ENCODE assay signal across 18 cellular contexts in the genomic region with DNA sequence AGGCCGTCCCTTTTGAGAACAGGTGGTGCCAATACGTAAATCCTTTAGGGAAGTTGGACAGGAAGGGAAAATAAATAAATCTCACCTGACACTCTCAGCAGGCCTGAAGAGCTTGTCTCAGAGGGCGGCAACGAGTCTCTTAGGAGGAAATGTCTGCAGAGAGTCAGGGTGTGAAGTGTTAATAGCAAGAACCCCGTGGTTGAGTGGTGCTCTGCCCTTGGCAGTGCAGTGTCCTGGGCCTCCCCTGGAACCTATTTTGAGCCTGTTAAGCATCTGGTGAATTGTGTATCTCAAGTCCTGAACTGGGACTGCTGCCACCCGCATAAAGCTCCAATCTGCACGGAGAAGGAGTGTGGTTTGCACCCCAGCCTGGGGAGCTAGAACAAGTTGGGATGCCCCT.
A peak's percentile ranks its signal among the peaks of the same experiment; 100 is the strongest.
DNase-seq lines count a peak whose midpoint lies in the region; ATAC-seq and TF ChIP-seq lines count a peak whose summit lies in the region.
"Had no signal": no experiment of that assay in that cellular context is flagged by ENCODE, and none has a peak within 500 bp of the region (broad histone marks: within the 10 kb centered on the region; RNA-seq: fewer than 3 reads in every experiment).

No MANE protein-coding gene starts in this region.

- peaks cover 21 to 26% of the 10 kb centered on the region in 2 experiments for H3K4me1 ChIP-seq in HCT116 (ENCODE audit: control insufficient read depth in 1 of 2, insufficient read depth in 2 of 2, low read length in 2 of 2)

- H3K36me3 ChIP-seq in HCT116 (ENCODE audit: control insufficient read depth in 1 of 2, insufficient read depth in 2 of 2, low read length in 2 of 2) = no peaks in the 10 kb centered on the region
- H3K36me3 ChIP-seq: neutrophil had no signal

- peak overlapping the region; percentile 87 for H3K27ac Mint-ChIP-seq in chondrocyte (ENCODE audit: unreplicated experiment)
- H3K27ac Mint-ChIP-seq in CD4-positive, alpha-beta T cell = no peak overlapping the region
- H3K27ac Mint-ChIP-seq: activated naive CD4-positive, alpha-beta T cell treated with anti-CD3 and anti-CD28 coated beads, Interleukin-2, amount 10 ng/mL, durations not matched to agents 7 days and 5 days; IgD-negative memory B cell had no signal

- H3K9ac ChIP-seq in HCT116 (ENCODE audit: low read length) = no peak overlapping the region
- H3K9ac ChIP-seq: GM23248 had no signal

- H3K9me2 ChIP-seq in HCT116 (ENCODE audit: insufficient read depth) = no peaks in the 10 kb centered on the region

- no peak overlapping the region for H2AFZ ChIP-seq in HCT116 (ENCODE audit: low read depth, low read length, poor library complexity, severe bottlenecking)
- H2AFZ ChIP-seq: GM23248 had no signal

- no peak overlapping the region for H3K4me3 ChIP-seq in HCT116 (replicated peaks in 1 of 2; ENCODE audit: low read depth in 1 of 2, low read length in 2 of 2)
- H3K4me3 ChIP-seq: GM23248 had no signal

- no peaks in the 10 kb centered on the region for H4K20me1 ChIP-seq in HCT116 (ENCODE audit: insufficient read depth)

- RAD21 ChIA-PET in HCT116 (lab: Charles Lee; ENCODE audit: low non-redundant PET in 1 of 2, low total read pairs in 2 of 2, uncharacterized antibody in 2 of 2, unreplicated experiment in 2 of 2) = no interaction called here

- DNase-seq in HCT116 (ENCODE audit: low read depth, low spot score) = no peak
- DNase-seq in chondrocyte (ENCODE audit: low spot score) = no peak
- DNase-seq in iPS-NIHi7 (ENCODE audit: extremely low spot score) = peak; percentile 31
- no peak for DNase-seq in sciatic nerve (ENCODE audit: low spot score)
- no peak for DNase-seq in CD4-positive, alpha-beta T cell
- no peak for DNase-seq in foreskin melanocyte
- DNase-seq in GOT3 (lab: John Stamatoyannopoulos, UW) = no peak
- DNase-seq: activated naive CD4-positive, alpha-beta T cell treated with anti-CD3 and anti-CD28 coated beads, Interleukin-2, amount 10 ng/mL, durations not matched to agents 7 days and 5 days; AML-193; head of caudate nucleus; NCI-H1105; T-helper 1 cell had no signal

- CTCF ChIA-PET in HCT116 (lab: Charles Lee) = no interaction called here
- CTCF ChIA-PET in CD4-positive, alpha-beta T cell (lab: Charles Lee) = no interaction called here

- ATAC-seq in HCT116 (no peak; the same call in 1 of the 2 replicates), sciatic nerve (peak; percentile 38), GM19328 (IDR thresholded peaks at IDR 0.05; ENCODE audit: unreplicated experiment) (no peak)
- no peak for ATAC-seq in CD4-positive, alpha-beta T cell (ENCODE audit: poor library complexity)
- ATAC-seq: activated CD4-positive, CD25-positive, alpha-beta regulatory T cell treated with anti-CD3 and anti-CD28 coated beads, Interleukin-2, amount 50 U/mL, for 24 hours; left lobe of liver had no signal

- H3K4me1 Mint-ChIP-seq in chondrocyte (ENCODE audit: low read depth) = peaks cover 33% of the 10 kb centered on the region
- no peaks in the 10 kb centered on the region for H3K4me1 Mint-ChIP-seq in CD4-positive, alpha-beta T cell (ENCODE audit: low read depth)
- H3K4me1 Mint-ChIP-seq: activated naive CD4-positive, alpha-beta T cell treated with anti-CD3 and anti-CD28 coated beads, Interleukin-2, amount 10 ng/mL, durations not matched to agents 7 days and 5 days had no signal

- BruUV-seq in HCT116 (replicated peaks; lab: Mats Ljungman, UMichigan) = no TSS peak

- no peaks in the 10 kb centered on the region for H3K9me3 Mint-ChIP-seq in chondrocyte (ENCODE audit: low read depth)
- no peaks in the 10 kb centered on the region for H3K9me3 Mint-ChIP-seq in CD4-positive, alpha-beta T cell
- H3K9me3 Mint-ChIP-seq: activated naive CD4-positive, alpha-beta T cell treated with anti-CD3 and anti-CD28 coated beads, Interleukin-2, amount 10 ng/mL, durations not matched to agents 7 days and 5 days had no signal

- TF ChIP-seq CTCF in HCT116 (IDR thresholded peaks at IDR 0.05 in 2 of 3, conservative IDR thresholded peaks at IDR 0.05 in 1 of 3; ENCODE audit: borderline replicate concordance in 1 of 3, insufficient read depth in 1 of 3, low read depth in 2 of 3, low read length in 2 of 3) = no peak
- TF ChIP-seq CTCF in chondrocyte (IDR thresholded peaks at IDR 0.05) = no peak
- TF ChIP-seq CTCF in CD4-positive, alpha-beta T cell (IDR thresholded peaks at IDR 0.05) = no peak

- H3K27me3 Mint-ChIP-seq in chondrocyte (ENCODE audit: low read depth) = no peaks in the 10 kb centered on the region
- H3K27me3 Mint-ChIP-seq in CD4-positive, alpha-beta T cell = peaks cover 7% of the 10 kb centered on the region

- H3K4me3 Mint-ChIP-seq in chondrocyte (ENCODE audit: unreplicated experiment) = no peak overlapping the region
- H3K4me3 Mint-ChIP-seq in CD4-positive, alpha-beta T cell = no peak overlapping the region
- H3K4me3 Mint-ChIP-seq: activated naive CD4-positive, alpha-beta T cell treated with anti-CD3 and anti-CD28 coated beads, Interleukin-2, amount 10 ng/mL, durations not matched to agents 7 days and 5 days; IgD-negative memory B cell had no signal

- no peaks in the 10 kb centered on the region for H3K27me3 ChIP-seq in HCT116 (ENCODE audit: insufficient read depth, low read length)
- no peaks in the 10 kb centered on the region for H3K27me3 ChIP-seq in CD4-positive, alpha-beta T cell (ENCODE audit: control insufficient read depth, insufficient read depth, low read length)
- H3K27me3 ChIP-seq: neutrophil had no signal

- H3K4me2 ChIP-seq in HCT116 (ENCODE audit: low read length) = peak overlapping the region; percentile 43

- no peaks in the 10 kb centered on the region for H3K9me3 ChIP-seq in HCT116 (ENCODE audit: control insufficient read depth in 1 of 2, insufficient read depth in 1 of 2, low read depth in 1 of 2, low read length in 2 of 2)
- no peaks in the 10 kb centered on the region for H3K9me3 ChIP-seq in CD4-positive, alpha-beta T cell (ENCODE audit: control insufficient read depth, low read length)
- H3K9me3 ChIP-seq: neutrophil had no signal

- peaks cover 5% of the 10 kb centered on the region for H3K36me3 Mint-ChIP-seq in chondrocyte (ENCODE audit: low read depth)
- no peaks in the 10 kb centered on the region for H3K36me3 Mint-ChIP-seq in CD4-positive, alpha-beta T cell (ENCODE audit: low read depth)
- H3K36me3 Mint-ChIP-seq: activated naive CD4-positive, alpha-beta T cell treated with anti-CD3 and anti-CD28 coated beads, Interleukin-2, amount 10 ng/mL, durations not matched to agents 7 days and 5 days; IgD-negative memory B cell had no signal

- H3K27ac ChIP-seq in HCT116 (ENCODE audit: low read depth, low read length) = peak overlapping the region; percentile 27
- H3K27ac ChIP-seq in CD4-positive, alpha-beta T cell (ENCODE audit: low read depth, low read length) = no peak overlapping the region
- H3K27ac ChIP-seq: GM23248, neutrophil had no signal

- TF ChIP-seq POLR2A in HCT116 (IDR thresholded peaks at IDR 0.05; ENCODE audit: borderline replicate concordance, extremely low read depth, insufficient read depth, insufficient read length) = no peak

- no peaks in the 10 kb centered on the region for H3K79me2 ChIP-seq in HCT116 (ENCODE audit: insufficient read depth, low read length)

- intact Hi-C loops in HCT116 (cut with micrococcal nuclease) (no loop called here), sciatic nerve (cut with DNase I) (no loop called here)
- intact Hi-C loops in CD4-positive, alpha-beta T cell (cut with DNase I, micrococcal nuclease) = no loop called here

- TF ChIP-seq RAD21 in HCT116 (IDR thresholded peaks at IDR 0.05; ENCODE audit: low read depth) = no peak

- POLR2A ChIA-PET in HCT116 (lab: Charles Lee) = no interaction called here
- POLR2A ChIA-PET in CD4-positive, alpha-beta T cell (lab: Charles Lee) = no interaction called here

TF ChIP-seq in HCT116, 20 proteins besides CTCF, POLR2A, EP300 and RAD21:
- TF ChIP-seq POLR2AphosphoS5 (IDR thresholded peaks at IDR 0.05; ENCODE audit: low read depth, low read length) (no peak), JUND (IDR thresholded peaks at IDR 0.05) (no peak), CEBPB (IDR thresholded peaks at IDR 0.05; ENCODE audit: low read depth) (no peak), ZFX (IDR thresholded peaks at IDR 0.05) (no peak), ZNF274 (IDR thresholded peaks at IDR 0.05; ENCODE audit: low read depth, low read length) (no peak), SIN3A (IDR thresholded peaks at IDR 0.05; ENCODE audit: low read depth) (no peak), EZH2 (IDR thresholded peaks at IDR 0.05) (no peak)
- TF ChIP-seq, protein P1, sequence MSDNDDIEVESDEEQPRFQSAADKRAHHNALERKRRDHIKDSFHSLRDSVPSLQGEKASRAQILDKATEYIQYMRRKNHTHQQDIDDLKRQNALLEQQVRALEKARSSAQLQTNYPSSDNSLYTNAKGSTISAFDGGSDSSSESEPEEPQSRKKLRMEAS (IDR thresholded peaks at IDR 0.05) = no peak
